ENCODE assay signal across 1 cellular context in genomic region chr5:95836544-95836943, GRCh38.
A peak's percentile ranks its signal among the peaks of the same experiment; 100 is the strongest.
TF ChIP-seq lines count a peak whose summit lies in the region.

No MANE protein-coding gene starts in this region.

TF ChIP-seq in liver, 16 proteins besides CTCF, POLR2A, EP300 and RAD21:
- TF ChIP-seq ZBTB33 (IDR thresholded peaks at IDR 0.05) (no peak), SP1 (IDR thresholded peaks at IDR 0.05) (peak; percentile 30)
